18 cellular contexts compared by ENCODE assay signal in the genomic region with DNA sequence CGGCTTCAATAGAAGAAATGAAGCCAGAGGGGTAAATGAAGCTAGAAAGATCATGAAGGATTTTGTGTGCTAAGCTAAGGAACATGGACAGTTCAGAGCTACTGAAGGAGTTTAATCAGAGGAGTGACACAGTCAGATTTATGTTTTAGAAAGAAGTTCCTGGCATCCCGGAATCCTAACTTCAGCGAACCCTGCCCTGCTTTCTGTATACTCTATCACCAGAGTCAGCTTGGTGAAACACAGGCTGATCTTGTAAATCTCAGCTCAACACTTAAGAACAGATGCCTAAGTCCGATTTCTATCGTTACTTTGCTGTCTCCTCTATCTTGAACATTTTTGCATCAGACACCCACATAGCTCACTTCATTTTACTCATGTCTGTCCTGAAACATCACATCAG. TPM values are rescaled to one million over a fixed set of nuclear protein-coding genes. Genes with fewer than 3 reads are reported as not detected.
DNase-seq lines count a peak whose midpoint lies in the region; ATAC-seq, FAIRE-seq and TF ChIP-seq lines count a peak whose summit lies in the region.
"Had no signal": no experiment of that assay in that cellular context is flagged by ENCODE, and none has a peak within 500 bp of the region (broad histone marks: within the 10 kb centered on the region; RNA-seq: fewer than 3 reads in every experiment).

No MANE protein-coding gene starts in this region.

- H3K27ac Mint-ChIP-seq in chondrocyte (ENCODE audit: unreplicated experiment), result no peak overlapping the region
- H3K27ac Mint-ChIP-seq: activated CD4-positive, alpha-beta T cell treated with anti-CD3 and anti-CD28 coated beads, Interleukin-2, amount 10 ng/mL, durations not matched to agents 7 days and 5 days; progenitor cell of endocrine pancreas had no signal

- H3K36me3 ChIP-seq in pancreas, result no peaks in the 10 kb centered on the region
- H3K36me3 ChIP-seq in vagina, result peaks cover 0 to 14% of the 10 kb centered on the region in 2 donors

- peaks cover 10% of the 10 kb centered on the region for H3K4me1 Mint-ChIP-seq in chondrocyte (ENCODE audit: low read depth)

- TF ChIP-seq CTCF in fibroblast of villous mesenchyme (IDR thresholded peaks at IDR 0.05; ENCODE audit: insufficient read depth, low read depth, low read length) (no peak), pancreas (IDR thresholded peaks at IDR 0.05) (no peak), vagina (IDR thresholded peaks at IDR 0.05) (no peak), chondrocyte (IDR thresholded peaks at IDR 0.05) (no peak)

- TF ChIP-seq POLR2A in vagina (IDR thresholded peaks at IDR 0.05), result no peak

- no peak overlapping the region for H3K4me3 Mint-ChIP-seq in chondrocyte (ENCODE audit: unreplicated experiment)
- H3K4me3 Mint-ChIP-seq: activated CD4-positive, alpha-beta T cell treated with anti-CD3 and anti-CD28 coated beads, Interleukin-2, amount 10 ng/mL, durations not matched to agents 7 days and 5 days had no signal

- DNase-seq in DMS53 (lab: John Stamatoyannopoulos, UW) (peak; percentile 40), DMS53 treated with DMSO at 0.1 percent for 48 hours (lab: John Stamatoyannopoulos, UW; ENCODE audit: unreplicated experiment) (no peak), fibroblast of villous mesenchyme (ENCODE audit: low read depth) (peak; percentile 63), pancreas (no peak), vagina (ENCODE audit: extremely low spot score in 2 of 2) (no peak), cortex of kidney (lab: John Stamatoyannopoulos, UW) (no peak), chondrocyte (ENCODE audit: low spot score) (no peak)
- DNase-seq: activated CD4-positive, alpha-beta T cell treated with anti-CD3 and anti-CD28 coated beads, Interleukin-2, amount 10 ng/mL, durations not matched to agents 7 days and 5 days; KG1; mesendoderm; NCI-H1436 treated with DMSO at 0.1 percent for 48 hours; NCI-H524 treated with DMSO at 0.1 percent for 48 hours; stimulated activated CD4-positive, alpha-beta T cell treated with anti-CD3 and anti-CD28 coated beads, Interleukin-4, amount 100 ng/mL, for 24 hours; stimulated activated naive CD4-positive, alpha-beta T cell had no signal

- peak overlapping the region in 2 of 4 donors; percentile 35 to 40 for H3K27ac ChIP-seq in pancreas
- H3K27ac ChIP-seq in vagina, result peak overlapping the region; percentile 98

- no peaks in the 10 kb centered on the region for H3K9me3 ChIP-seq in pancreas
- no peaks in the 10 kb centered on the region for H3K9me3 ChIP-seq in vagina

- ATAC-seq in pancreas (peak; percentile 9 to 20 (median 11)), HG03159 (IDR thresholded peaks at IDR 0.05; ENCODE audit: unreplicated experiment) (no peak)

- H3K4me3 ChIP-seq in fibroblast of villous mesenchyme (ENCODE audit: low read depth, low read length), result peak overlapping the region; percentile 2
- H3K4me3 ChIP-seq in pancreas, result no peak overlapping the region
- peak overlapping the region; percentile 4 to 18 for H3K4me3 ChIP-seq in vagina

- H3K27me3 Mint-ChIP-seq in chondrocyte (ENCODE audit: low read depth), result no peaks in the 10 kb centered on the region
- H3K27me3 Mint-ChIP-seq: activated CD4-positive, alpha-beta T cell treated with anti-CD3 and anti-CD28 coated beads, Interleukin-2, amount 10 ng/mL, durations not matched to agents 7 days and 5 days; progenitor cell of endocrine pancreas had no signal

- intact Hi-C loops in pancreas (cut with DNase I) (loop anchor here in 1 of 3 donors (10.0 kb wide), 1 partner anchor 323 kb away; no protein-coding TSS in a partner anchor), vagina (cut with DNase I) (no loop called here)

- peaks cover 8% of the 10 kb centered on the region for H3K36me3 Mint-ChIP-seq in chondrocyte (ENCODE audit: low read depth)

- no peak for FAIRE-seq in pancreas (lab: Jason Lieb, UNC)
- FAIRE-seq: A204.1, D721Med had no signal

- H3K4me1 ChIP-seq in pancreas, result peaks cover 19 to 51% (median 44%) of the 10 kb centered on the region in 3 donors
- peaks cover 75% of the 10 kb centered on the region for H3K4me1 ChIP-seq in vagina

- WGBS in pancreas, 2 donors, result 69 to 78% methylated on average over 5 of the region's 5 CpGs

- no peaks in the 10 kb centered on the region for H3K9me3 Mint-ChIP-seq in chondrocyte (ENCODE audit: low read depth)
- H3K9me3 Mint-ChIP-seq: activated CD4-positive, alpha-beta T cell treated with anti-CD3 and anti-CD28 coated beads, Interleukin-2, amount 10 ng/mL, durations not matched to agents 7 days and 5 days had no signal

- H3K27me3 ChIP-seq in pancreas (no peaks in the 10 kb centered on the region), vagina (no peaks in the 10 kb centered on the region)

RNA-seq across cellular contexts. Expression of a gene that starts 9.1 kb away (rescaled TPM):
- total RNA-seq in fibroblast of villous mesenchyme, result 28.7 and 35.4 TPM in 2 replicates
- 10 to 100 TPM in 3 of 6 donors, 1 to 10 TPM in 3; 6.9 to 31.8 (median 11.5) TPM for total RNA-seq in pancreas
- 1 to 10 TPM; 3.2 to 6.5 TPM for polyA plus RNA-seq in pancreas
- 122 TPM for total RNA-seq in vagina
- total RNA-seq in chondrocyte, result 123 to 145 TPM (median 143 TPM) in 3 replicates

Comparison
In these comparisons a context has a peak if more than half of its experiments do, and no peak if none do; other contexts are left out.
1. DNase-seq: peak in DMS53 (single experiment) and fibroblast of villous mesenchyme (single experiment); none in DMS53 treated with DMSO at 0.1 percent for 48 hours (single experiment), pancreas (0 of 6), vagina (0 of 2), cortex of kidney (single experiment) and chondrocyte (single experiment).
2. H3K4me3 ChIP-seq: peak in fibroblast of villous mesenchyme (single experiment) and vagina (2 of 2); none in pancreas (0 of 4).